Comparison of ENCODE assay signal across 25 cellular contexts in the genomic region with DNA sequence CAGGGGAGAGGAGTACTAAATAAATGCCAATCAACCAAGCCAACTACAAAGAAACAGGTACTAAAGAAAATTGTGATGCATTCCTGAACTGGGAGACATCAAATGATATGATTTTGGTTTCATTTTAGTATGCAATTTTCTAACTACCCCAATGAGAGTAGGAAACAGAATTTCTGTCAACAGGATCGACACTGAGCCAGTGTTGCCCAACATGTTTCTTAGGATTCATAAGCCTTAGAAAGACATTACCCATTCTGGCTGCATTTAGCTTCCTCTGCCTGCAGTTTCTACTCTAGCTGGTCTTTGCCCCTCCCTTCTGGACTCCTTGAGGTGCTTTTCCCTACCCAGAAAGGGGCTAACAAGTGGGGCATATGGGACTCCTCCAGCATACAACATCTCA. TPM values are rescaled to one million over a fixed set of nuclear protein-coding genes. Genes with fewer than 3 reads are reported as not detected.
A peak's percentile ranks its signal among the peaks of the same experiment; 100 is the strongest.
DNase-seq lines count a peak whose midpoint lies in the region; ATAC-seq lines count a peak whose summit lies in the region.
"Had no signal": no experiment of that assay in that cellular context is flagged by ENCODE, and none has a peak within 500 bp of the region (broad histone marks: within the 10 kb centered on the region; RNA-seq: fewer than 3 reads in every experiment).

No MANE protein-coding gene starts in this region.

- H3K27ac Mint-ChIP-seq in activated naive CD4-positive, alpha-beta T cell treated with anti-CD3 and anti-CD28 coated beads, Interleukin-2, amount 50 U/mL, for 72 hours: peak overlapping the region; percentile 45 to 62
- H3K27ac Mint-ChIP-seq: activated T-helper 1 cell treated with anti-CD3 and anti-CD28 coated beads, Interleukin-12 subunit alpha, Interleukin-12 subunit beta, Interleukin-2, Interleukin-4 antibody, amounts not matched to agents 30 ng/mL and 10 ng/mL and 1 ng/mL, durations not matched to agents 14 hours and 24 hours and 36 hours had no signal

- H3K27ac ChIP-seq in epithelial cell of prostate: peak overlapping the region; percentile 47
- no peak overlapping the region for H3K27ac ChIP-seq in GM23248
- H3K27ac ChIP-seq: cardiac muscle cell, vagina had no signal

- no peaks in the 10 kb centered on the region for H3K9me3 Mint-ChIP-seq in activated naive CD4-positive, alpha-beta T cell treated with anti-CD3 and anti-CD28 coated beads, Interleukin-2, amount 50 U/mL, for 72 hours
- H3K9me3 Mint-ChIP-seq: activated T-helper 1 cell treated with anti-CD3 and anti-CD28 coated beads, Interleukin-12 subunit alpha, Interleukin-12 subunit beta, Interleukin-2, Interleukin-4 antibody, amounts not matched to agents 30 ng/mL and 10 ng/mL and 1 ng/mL, durations not matched to agents 14 hours and 24 hours and 36 hours; CD8-positive, alpha-beta memory T cell; neural crest cell had no signal

- H2AFZ ChIP-seq in GM23248: no peak overlapping the region

- H3K79me2 ChIP-seq in GM23248 (ENCODE audit: insufficient read depth): no peaks in the 10 kb centered on the region

- no peaks in the 10 kb centered on the region for H3K9me3 ChIP-seq in GM23248 (ENCODE audit: low read depth)
- H3K9me3 ChIP-seq: vagina had no signal

- H3K36me3 Mint-ChIP-seq in activated naive CD4-positive, alpha-beta T cell treated with anti-CD3 and anti-CD28 coated beads, Interleukin-2, amount 50 U/mL, for 72 hours: peaks cover 29 to 61% of the 10 kb centered on the region in 2 donors

- no peak overlapping the region for H3K4me2 ChIP-seq in GM23248 (ENCODE audit: unreplicated experiment)

- in situ Hi-C loops in GM23248 (cut with MboI): no loop called here

- ATAC-seq in activated naive CD4-positive, alpha-beta T cell treated with anti-CD3 and anti-CD28 coated beads, Interleukin-2, amount 50 U/mL, for 72 hours: peak in 1 of 2 donors; percentile 25
- no peak for ATAC-seq in HG03135 (IDR thresholded peaks at IDR 0.05; ENCODE audit: unreplicated experiment)
- ATAC-seq in stimulated activated naive CD8-positive, alpha-beta T cell treated with anti-CD3 and anti-CD28 coated beads, Interleukin-15, Interleukin-2, amounts not matched to agents 100 U/mL and 50 U/mL, for 24 hours: no peak

- peaks cover 48% of the 10 kb centered on the region; the same call in 1 of the 2 replicates for H3K36me3 ChIP-seq in GM23248 (ENCODE audit: low read depth)

- H3K27me3 ChIP-seq in GM23248 (replicated peaks; ENCODE audit: insufficient read depth): no peaks in the 10 kb centered on the region
- H3K27me3 ChIP-seq: cardiac muscle cell, vagina had no signal

- peaks cover 9% of the 10 kb centered on the region for H3K4me1 ChIP-seq in GM23248 (ENCODE audit: insufficient read depth)
- H3K4me1 ChIP-seq: vagina had no signal

- DNase-seq in activated naive CD4-positive, alpha-beta T cell treated with anti-CD3 and anti-CD28 coated beads, Interleukin-2, amount 50 U/mL, for 72 hours (ENCODE audit: low spot score in 2 of 2): no peak
- no peak for DNase-seq in activated naive CD4-positive, alpha-beta T cell treated with Interleukin-2 at 50 U/mL for 16 hours
- DNase-seq in NOMO-1 treated with DMSO at 0.1 percent for 48 hours (lab: John Stamatoyannopoulos, UW; ENCODE audit: unreplicated experiment): peak; percentile 76
- DNase-seq in epithelial cell of prostate (ENCODE audit: low read depth, low spot score): no peak
- no peak for DNase-seq in stimulated activated naive CD8-positive, alpha-beta T cell treated with anti-CD3 and anti-CD28 coated beads, Interleukin-15, Interleukin-2, amounts not matched to agents 100 U/mL and 50 U/mL, for 24 hours
- no peak for DNase-seq in GM23248
- no peak for DNase-seq in activated CD4-positive, alpha-beta T cell treated with anti-CD3 and anti-CD28 coated beads, Interleukin-2, amount 50 U/mL, for 1 hour
- DNase-seq: amniotic stem cell; CD8-positive, alpha-beta memory T cell; dermis blood vessel endothelial cell; DMS53; KBM-7; left cardiac atrium; NCI-H1048; NCI-H2081; stimulated activated CD4-positive, alpha-beta T cell treated with anti-CD3 and anti-CD28 coated beads, Interleukin-4, amount 100 ng/mL, for 4 hours; SW 1271 had no signal

- WGBS in GM23248 (ENCODE audit: low coverage in 1 of 2, low lambda C conversion rate in 2 of 2, missing lambda C conversion rate in 2 of 2), 2 experiments: 92 to 100% methylated on average over 1 of the region's 1 CpG

- H3K9ac ChIP-seq in GM23248: no peak overlapping the region

- peaks cover 68% of the 10 kb centered on the region for H3F3A ChIP-seq in GM23248 (ENCODE audit: insufficient read depth)

- H3K9me2 ChIP-seq in GM23248 (ENCODE audit: insufficient read depth): no peaks in the 10 kb centered on the region

- H4K20me1 ChIP-seq in GM23248 (ENCODE audit: insufficient read depth): no peaks in the 10 kb centered on the region

- no peak overlapping the region for H3K4me3 ChIP-seq in GM23248
- H3K4me3 ChIP-seq: cardiac muscle cell, vagina had no signal

RNA-seq across cellular contexts. Expression of a gene that starts 49.8 kb away (rescaled TPM):
- total RNA-seq in activated naive CD4-positive, alpha-beta T cell treated with anti-CD3 and anti-CD28 coated beads, Interleukin-2, amount 50 U/mL, for 72 hours: 10 to 100 TPM; 28.9 to 54.8 TPM
- 103 and 120 TPM in 2 replicates for total RNA-seq in GM23248 (2014; rRNA removed; shearing (Covaris generic))
- 52.3 and 52.7 TPM in 2 replicates for polyA plus RNA-seq in GM23248 (2016; fragmentation: Nextera tagmentation; extraction: Ambion mirVana)

RNA-seq across cellular contexts. Expression of a gene that starts 50.0 kb away (rescaled TPM):
- total RNA-seq in activated naive CD4-positive, alpha-beta T cell treated with anti-CD3 and anti-CD28 coated beads, Interleukin-2, amount 50 U/mL, for 72 hours: under 1 TPM in 1 of 2 donors, not detected in 1; 0.80 TPM
- not detected in 2 replicates for total RNA-seq in GM23248 (2014; rRNA removed; shearing (Covaris generic))
- polyA plus RNA-seq in GM23248 (2016; fragmentation: Nextera tagmentation; extraction: Ambion mirVana): not detected in 2 replicates
- total RNA-seq: cardiac muscle cell, dermis blood vessel endothelial cell, epithelial cell of proximal tubule, mesenteric fat pad, NCI-H460, vagina had no signal
- polyA plus RNA-seq: CD8-positive, alpha-beta memory T cell had no signal

RNA-seq across cellular contexts. Expression of a gene that starts 54.7 kb away (rescaled TPM):
- total RNA-seq in activated naive CD4-positive, alpha-beta T cell treated with anti-CD3 and anti-CD28 coated beads, Interleukin-2, amount 50 U/mL, for 72 hours: 10 to 100 TPM; 25.7 to 27.3 TPM
- 30.5 and 35.6 TPM in 2 replicates for total RNA-seq in GM23248 (2014; rRNA removed; shearing (Covaris generic))
- 50.4 and 51.1 TPM in 2 replicates for polyA plus RNA-seq in GM23248 (2016; fragmentation: Nextera tagmentation; extraction: Ambion mirVana)
